ENCODE assay signal across 15 cellular contexts in the genomic region with DNA sequence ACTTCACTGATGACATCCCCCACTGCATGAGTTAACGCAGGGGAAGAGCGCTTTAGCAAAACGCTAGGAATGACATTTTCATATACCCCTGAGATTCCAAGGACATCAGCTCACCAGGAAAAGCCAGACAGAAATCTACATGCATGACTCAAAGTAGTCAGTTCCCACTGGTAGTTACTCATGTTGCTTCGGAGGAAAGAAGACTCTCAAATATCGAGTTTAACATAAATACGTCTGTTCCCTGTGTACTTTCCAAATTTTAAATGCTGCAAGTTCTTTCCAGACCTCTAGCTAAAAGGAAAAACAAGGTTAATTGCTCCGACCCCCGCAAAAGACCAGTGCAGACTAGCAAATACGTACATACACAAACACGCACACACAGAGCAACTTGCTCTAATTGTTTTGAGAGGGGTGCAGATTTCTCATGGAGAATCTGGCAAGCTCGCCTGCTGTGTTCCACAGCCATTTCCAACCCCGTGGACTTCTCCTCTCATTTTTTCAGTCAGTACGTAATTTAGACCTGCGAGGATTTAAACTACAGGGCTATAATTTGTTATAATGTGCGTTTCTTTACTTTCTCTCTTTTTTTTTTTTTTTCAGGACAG.
DNase-seq lines count a peak whose midpoint lies in the region; ATAC-seq and TF ChIP-seq lines count a peak whose summit lies in the region.
"Had no signal": no experiment of that assay in that cellular context is flagged by ENCODE, and none has a peak within 500 bp of the region (broad histone marks: within the 10 kb centered on the region; RNA-seq: fewer than 3 reads in every experiment).

No MANE protein-coding gene starts in this region.

- H3K27ac Mint-ChIP-seq in activated T-helper 17 cell treated with anti-CD3 and anti-CD28 coated beads, Interleukin-2, amount 50 U/mL, for 72 hours: no peak overlapping the region
- H3K27ac Mint-ChIP-seq: activated T-helper 1 cell treated with anti-CD3 and anti-CD28 coated beads, Interleukin-12 subunit alpha, Interleukin-12 subunit beta, Interleukin-2, Interleukin-4 antibody, amounts not matched to agents 30 ng/mL and 10 ng/mL and 1 ng/mL, durations not matched to agents 14 hours and 24 hours and 36 hours; B cell had no signal

- peak overlapping the region; percentile 68 for H2AFZ ChIP-seq in osteoblast (ENCODE audit: low read length)

- no peaks in the 10 kb centered on the region for H3K79me2 ChIP-seq in osteoblast (ENCODE audit: insufficient read depth, low read length)

- intact Hi-C loops in lower leg skin (cut with DNase I; ENCODE audit: low total_unique reads): no loop called here

- no peaks in the 10 kb centered on the region for H4K20me1 ChIP-seq in osteoblast (ENCODE audit: insufficient read depth, low read length)

- H3K36me3 Mint-ChIP-seq in activated T-helper 17 cell treated with anti-CD3 and anti-CD28 coated beads, Interleukin-2, amount 50 U/mL, for 72 hours (ENCODE audit: low read depth): no peaks in the 10 kb centered on the region

- H3K27ac ChIP-seq in AG04450 (ENCODE audit: low read depth, low read length): peak overlapping the region; percentile 88
- peak overlapping the region; percentile 92 for H3K27ac ChIP-seq in SJSA1
- H3K27ac ChIP-seq in osteoblast (ENCODE audit: low read depth, low read length): peak overlapping the region; percentile 83

- peaks cover 4% of the 10 kb centered on the region for H3K36me3 ChIP-seq in SJSA1
- H3K36me3 ChIP-seq in osteoblast (ENCODE audit: insufficient read depth, low read length): no peaks in the 10 kb centered on the region
- H3K36me3 ChIP-seq: heart left ventricle had no signal

- ATAC-seq in activated T-helper 17 cell treated with anti-CD3 and anti-CD28 coated beads, Interleukin-2, amount 50 U/mL, for 72 hours (replicated peaks): no peak
- ATAC-seq in HG02938 (IDR thresholded peaks at IDR 0.05; ENCODE audit: unreplicated experiment): no peak
- ATAC-seq: HCT116 had no signal

- no peaks in the 10 kb centered on the region for H3K4me1 Mint-ChIP-seq in activated T-helper 17 cell treated with anti-CD3 and anti-CD28 coated beads, Interleukin-2, amount 50 U/mL, for 72 hours
- H3K4me1 Mint-ChIP-seq: B cell had no signal

- no peaks in the 10 kb centered on the region for H3K27me3 ChIP-seq in AG04450 (ENCODE audit: control insufficient read depth, insufficient read depth, low read length)
- H3K27me3 ChIP-seq in SJSA1 (replicated peaks): no peaks in the 10 kb centered on the region
- H3K27me3 ChIP-seq in osteoblast (ENCODE audit: insufficient read depth, low read length): no peaks in the 10 kb centered on the region
- H3K27me3 ChIP-seq: heart left ventricle had no signal

- peaks cover 4% of the 10 kb centered on the region for H3K9me3 Mint-ChIP-seq in activated T-helper 17 cell treated with anti-CD3 and anti-CD28 coated beads, Interleukin-2, amount 50 U/mL, for 72 hours
- H3K9me3 Mint-ChIP-seq: activated T-helper 1 cell treated with anti-CD3 and anti-CD28 coated beads, Interleukin-12 subunit alpha, Interleukin-12 subunit beta, Interleukin-2, Interleukin-4 antibody, amounts not matched to agents 30 ng/mL and 10 ng/mL and 1 ng/mL, durations not matched to agents 14 hours and 24 hours and 36 hours had no signal

- peak overlapping the region; percentile 43 for H3K4me3 ChIP-seq in AG04450 (ENCODE audit: low read depth, low read length)
- peak overlapping the region; percentile 5; the same call in 1 of the 2 replicates for H3K4me3 ChIP-seq in SJSA1
- peak overlapping the region; percentile 43 for H3K4me3 ChIP-seq in osteoblast (ENCODE audit: insufficient read depth, low read length)
- H3K4me3 ChIP-seq in lower leg skin (ENCODE audit: low read depth, poor library complexity, severe bottlenecking): no peak overlapping the region

- WGBS in lower leg skin, 2 donors: 75 to 80% methylated on average over 15 of the region's 15 CpGs

- POLR2A ChIA-PET in AG04450 (lab: Yijun Ruan, JAX): interaction anchor here (0.6 to 1.8 kb wide), 4 partner anchors 19 to 180 kb away, joined by 3 to 4 read pairs (median 4); no protein-coding TSS in a partner anchor

- TF ChIP-seq CTCF in AG04450 (IDR thresholded peaks at IDR 0.05; ENCODE audit: low read depth, low read length) (no peak), osteoblast (IDR thresholded peaks at IDR 0.05; ENCODE audit: extremely low read depth, low read depth, low read length) (no peak), lower leg skin (IDR thresholded peaks at IDR 0.05) (no peak)

- no peak for TF ChIP-seq POLR2A in lower leg skin (IDR thresholded peaks at IDR 0.05)

- CTCF ChIA-PET in AG04450 (lab: Charles Lee): interaction anchor here (0.7 kb wide), 1 partner anchor 144 kb away, joined by 6 read pairs; no protein-coding TSS in a partner anchor

- H3K4me1 ChIP-seq in SJSA1 (replicated peaks) (peaks cover 58% of the 10 kb centered on the region), osteoblast (ENCODE audit: insufficient read depth, low read length) (peaks cover 51% of the 10 kb centered on the region)

- peaks cover 4% of the 10 kb centered on the region for H3K27me3 Mint-ChIP-seq in activated T-helper 17 cell treated with anti-CD3 and anti-CD28 coated beads, Interleukin-2, amount 50 U/mL, for 72 hours

- peak; percentile 74 for DNase-seq in AG04450 (ENCODE audit: low read depth, low spot score)
- DNase-seq in SJSA1 (ENCODE audit: low read depth in 1 of 2, low spot score in 2 of 2): peak; percentile 61 to 81
- peak; percentile 95 for DNase-seq in fibroblast of peridontal ligament (ENCODE audit: extremely low read depth)
- DNase-seq in osteoblast (ENCODE audit: insufficient read length, low spot score, missing footprints): peak; percentile 75
- no peak for DNase-seq in lower leg skin (ENCODE audit: low spot score in 2 of 2)
- no peak for DNase-seq in central memory CD4-positive, alpha-beta T cell
- DNase-seq: activated CD4-positive, alpha-beta T cell treated with anti-CD3 and anti-CD28 coated beads for 1 hour; midbrain; NCI-H510A treated with DMSO at 0.1 percent for 48 hours had no signal

- no peak overlapping the region for H3K4me3 Mint-ChIP-seq in activated T-helper 17 cell treated with anti-CD3 and anti-CD28 coated beads, Interleukin-2, amount 50 U/mL, for 72 hours
- H3K4me3 Mint-ChIP-seq: activated T-helper 1 cell treated with anti-CD3 and anti-CD28 coated beads, Interleukin-12 subunit alpha, Interleukin-12 subunit beta, Interleukin-2, Interleukin-4 antibody, amounts not matched to agents 30 ng/mL and 10 ng/mL and 1 ng/mL, durations not matched to agents 14 hours and 24 hours and 36 hours; B cell had no signal

- H3K4me2 ChIP-seq in osteoblast (ENCODE audit: insufficient read depth, low read length): peak overlapping the region; percentile 74

- H3K9me3 ChIP-seq in AG04450 (ENCODE audit: control insufficient read depth, insufficient read depth, low read length): no peaks in the 10 kb centered on the region
- no peaks in the 10 kb centered on the region for H3K9me3 ChIP-seq in SJSA1 (replicated peaks)
- no peaks in the 10 kb centered on the region for H3K9me3 ChIP-seq in osteoblast (ENCODE audit: low read depth, low read length)

Comparison
In these comparisons a context has a peak if more than half of its experiments do, and no peak if none do; other contexts are left out.
1. DNase-seq: peak in AG04450 (single experiment), SJSA1 (2 of 2), fibroblast of peridontal ligament (single experiment) and osteoblast (single experiment); none in lower leg skin (0 of 2) and central memory CD4-positive, alpha-beta T cell (single experiment).
2. Peak in every context shown above with its lines, with median percentiles within 50 percentile points of each other: H3K27ac ChIP-seq.